In genomic region chr5:96716716-96717115, GRCh38 we compare ENCODE assay signal across 23 cellular contexts. TPM values are rescaled to one million over a fixed set of nuclear protein-coding genes. Genes with fewer than 3 reads are reported as not detected.
DNase-seq lines count a peak whose midpoint lies in the region; ATAC-seq, FAIRE-seq and TF ChIP-seq lines count a peak whose summit lies in the region.
"Had no signal": no experiment of that assay in that cellular context is flagged by ENCODE, and none has a peak within 500 bp of the region (broad histone marks: within the 10 kb centered on the region; RNA-seq: fewer than 3 reads in every experiment).

No MANE protein-coding gene starts in this region.

- H3K27ac ChIP-seq in K562 (ENCODE audit: extremely low read depth, low read depth, low read length), result no peak overlapping the region
- H3K27ac ChIP-seq: colonic mucosa, HL-60, WERI-Rb-1 had no signal

- in situ Hi-C loops in K562 (cut with MboI), result no loop called here

- CTCF ChIA-PET in K562 (lab: Yijun Ruan, JAX; ENCODE audit: low intra/inter-chr PET ratio), result no interaction called here

- H3K4me3 Mint-ChIP-seq in natural killer cell, result no peak overlapping the region
- H3K4me3 Mint-ChIP-seq: activated CD4-positive, alpha-beta memory T cell treated with anti-CD3 and anti-CD28 coated beads for 36 hours; endodermal cell had no signal

- no peak for FAIRE-seq in K562 (lab: Jason Lieb, UNC)
- FAIRE-seq: HepG2 had no signal

- peak overlapping the region; percentile 1; the same call in 1 of the 2 replicates for H3K4me2 ChIP-seq in K562 (ENCODE audit: insufficient read depth, low read length)

- no peaks in the 10 kb centered on the region for H3K9me3 Mint-ChIP-seq in natural killer cell
- peaks cover 0 to 4% of the 10 kb centered on the region in 2 donors for H3K9me3 Mint-ChIP-seq in activated naive CD4-positive, alpha-beta T cell treated with anti-CD3 and anti-CD28 coated beads, Interleukin-2, amount 50 U/mL, for 72 hours
- H3K9me3 Mint-ChIP-seq: activated CD4-positive, alpha-beta memory T cell treated with anti-CD3 and anti-CD28 coated beads for 36 hours; endodermal cell had no signal

- H3K79me2 ChIP-seq in K562 (ENCODE audit: control insufficient read depth, insufficient read depth, low read length), result peaks cover 37% of the 10 kb centered on the region

- no peaks in the 10 kb centered on the region for H3K9me3 ChIP-seq in K562 (replicated peaks; ENCODE audit: control insufficient read depth, insufficient read depth, low read depth, low read length)
- H3K9me3 ChIP-seq: adrenal gland, colonic mucosa had no signal

- ATAC-seq in K562 (no peak), natural killer cell (no peak), HG03196 (IDR thresholded peaks at IDR 0.05; ENCODE audit: unreplicated experiment) (no peak)
- no peak for ATAC-seq in activated naive CD4-positive, alpha-beta T cell treated with anti-CD3 and anti-CD28 coated beads, Interleukin-2, amount 50 U/mL, for 72 hours
- ATAC-seq: HepG2, left ventricle myocardium superior, SK-N-SH treated with all-trans-retinoic acid at 6 μM for 48 hours had no signal

- H3K9ac ChIP-seq in K562 (ENCODE audit: insufficient read depth in 1 of 2, low read depth in 2 of 2, low read length in 2 of 2), result no peak overlapping the region

- peaks cover 65 to 68% of the 10 kb centered on the region in 2 donors for H3K4me1 Mint-ChIP-seq in natural killer cell

- TF ChIP-seq EP300 in K562 (IDR thresholded peaks at IDR 0.05; ENCODE audit: low read length), result no peak

- H3K36me3 ChIP-seq in K562 (ENCODE audit: control insufficient read depth, insufficient read depth, low read length), result no peaks in the 10 kb centered on the region
- H3K36me3 ChIP-seq: adrenal gland, colonic mucosa, WERI-Rb-1 had no signal

- H3K4me1 ChIP-seq in K562 (replicated peaks in 1 of 2; ENCODE audit: control insufficient read depth in 2 of 2, insufficient read depth in 2 of 2, low read length in 2 of 2), result peaks cover 0 to 34% of the 10 kb centered on the region in 2 experiments; a peak in 4 of 5 replicates

- TF ChIP-seq CTCF in K562 (IDR thresholded peaks at IDR 0.05 in 2 of 3, conservative IDR thresholded peaks at IDR 0.05 in 1 of 3; ENCODE audit: insufficient read depth in 2 of 3, low read depth in 1 of 3, low read length in 3 of 3), result no peak
- no peak for TF ChIP-seq CTCF in natural killer cell (IDR thresholded peaks at IDR 0.05)

- no peaks in the 10 kb centered on the region; the same call in 1 of the 2 replicates for H4K20me1 ChIP-seq in K562 (replicated peaks; ENCODE audit: control insufficient read depth, insufficient read depth, low read length)

- H3K36me3 Mint-ChIP-seq in natural killer cell, result no peaks in the 10 kb centered on the region
- H3K36me3 Mint-ChIP-seq in activated naive CD4-positive, alpha-beta T cell treated with anti-CD3 and anti-CD28 coated beads, Interleukin-2, amount 50 U/mL, for 72 hours, result no peaks in the 10 kb centered on the region

- DNase-seq in COR-L47 (lab: John Stamatoyannopoulos, UW), result peak; percentile 26
- peak; percentile 50 for DNase-seq in DMS79 treated with DMSO at 0.1 percent for 48 hours (lab: John Stamatoyannopoulos, UW)
- no peak for DNase-seq in K562 (ENCODE audit: extremely low read depth in 1 of 4, low spot score in 3 of 4)
- no peak for DNase-seq in natural killer cell
- DNase-seq in activated naive CD4-positive, alpha-beta T cell treated with anti-CD3 and anti-CD28 coated beads, Interleukin-2, amount 50 U/mL, for 72 hours (ENCODE audit: low spot score in 2 of 2), result no peak
- no peak for DNase-seq in activated CD4-positive, alpha-beta T cell treated with anti-CD3 and anti-CD28 coated beads, Interleukin-2, amount 50 U/mL, for 48 hours
- DNase-seq: activated CD4-positive, alpha-beta memory T cell treated with anti-CD3 and anti-CD28 coated beads for 36 hours; adrenal gland; colonic mucosa; endodermal cell; glutamatergic neuron; GOT3; left ventricle myocardium superior; NCI-H1105; NCI-H2107; NCI-H510A treated with DMSO at 0.1 percent for 48 hours; RPMI8226; WERI-Rb-1 had no signal

- no peak overlapping the region for H2AFZ ChIP-seq in K562 (ENCODE audit: low read depth, low read length)

- no peaks in the 10 kb centered on the region for H3K9me1 ChIP-seq in K562 (ENCODE audit: control insufficient read depth, insufficient read depth, low read length)

- no peaks in the 10 kb centered on the region for H3K27me3 ChIP-seq in K562 (ENCODE audit: control insufficient read depth in 2 of 2, insufficient read depth in 2 of 2, low read length in 2 of 2)
- H3K27me3 ChIP-seq: adrenal gland, colonic mucosa had no signal

- no peak overlapping the region for H3K4me3 ChIP-seq in K562
- H3K4me3 ChIP-seq: adrenal gland, colonic mucosa, skin epidermis had no signal

- TF ChIP-seq POLR2A in K562 (conservative IDR thresholded peaks at IDR 0.05), result no peak

- intact Hi-C loops in K562 (cut with micrococcal nuclease) (loop anchor here (2.0 kb wide), 1 partner anchor 26 kb away; no protein-coding TSS in a partner anchor), natural killer cell (cut with micrococcal nuclease) (no loop called here)

- no peak for TF ChIP-seq RAD21 in K562 (CRISPR knock-in tag; conservative IDR thresholded peaks at IDR 0.05 in 1 of 2, IDR thresholded peaks at IDR 0.05 in 1 of 2)

- 8% methylated on average over 2 of the region's 2 CpGs for WGBS in K562 (ENCODE audit: insufficient coverage, low coverage, missing lambda C conversion rate)

- no peaks in the 10 kb centered on the region for H3K27me3 Mint-ChIP-seq in natural killer cell (ENCODE audit: low read depth in 2 of 2)
- H3K27me3 Mint-ChIP-seq: activated CD4-positive, alpha-beta memory T cell treated with anti-CD3 and anti-CD28 coated beads for 36 hours had no signal

- POLR2A ChIA-PET in K562 (lab: Yijun Ruan, JAX), result interaction anchor here (0.6 to 1.6 kb wide), 3 partner anchors 9 to 96 kb away, joined by 3 to 6 read pairs (median 6); no protein-coding TSS in a partner anchor

- BruUV-seq in K562 (replicated peaks; lab: Mats Ljungman, UMichigan), result no TSS peak

- H3K27ac Mint-ChIP-seq in natural killer cell, result peak overlapping the region; percentile 74 to 89
- H3K27ac Mint-ChIP-seq in activated naive CD4-positive, alpha-beta T cell treated with anti-CD3 and anti-CD28 coated beads, Interleukin-2, amount 50 U/mL, for 72 hours, result no peak overlapping the region
- H3K27ac Mint-ChIP-seq: activated CD4-positive, alpha-beta memory T cell treated with anti-CD3 and anti-CD28 coated beads for 36 hours; endodermal cell had no signal

TF ChIP-seq in K562, 482 proteins besides CTCF, POLR2A, EP300 and RAD21:
- TF ChIP-seq ZBTB34 (CRISPR knock-in tag; IDR thresholded peaks at IDR 0.05) (no peak), CBFA2T3 (IDR thresholded peaks at IDR 0.05) (peak; percentile 14; the same call in 1 of the 2 replicates), MYC (IDR thresholded peaks at IDR 0.05; ENCODE audit: low read depth, low read length) (no peak), MYC (CRISPR knock-in tag; IDR thresholded peaks at IDR 0.05; ENCODE audit: borderline replicate concordance, low read depth) (no peak)

RNA-seq across cellular contexts. Expression of gene CAST, which starts 54.5 kb away (rescaled TPM):
- total RNA-seq in K562 (2011; cell fraction: chromatin; rRNA removed; ENCODE audit: low replicate concordance), result 41.2 and 98.5 TPM in 2 replicates
- total RNA-seq in K562 (2011; cell fraction: nucleolus; rRNA removed), result 21.7 and 26.8 TPM in 2 replicates
- total RNA-seq in K562 (2011; cell fraction: nucleoplasm; rRNA removed), result 49.9 and 78.0 TPM in 2 replicates
- total RNA-seq in K562 (2014; rRNA removed), result 86.1 TPM in 2 replicates
- total RNA-seq in K562 (2014; rRNA removed; fragmentation: Illumina TruSeq; extraction: Trizol), result 103 and 125 TPM in 2 replicates
- 107 and 118 TPM in 2 replicates for total RNA-seq in K562 (2015; rRNA removed; fragmentation: Illumina TruSeq; extraction: Trizol)
- 75.2 and 78.8 TPM in 2 replicates for total RNA-seq in K562 (2021)
- 47.4 and 63.5 TPM in 2 replicates for polyA plus RNA-seq in K562 (2011; rRNA removed)
- polyA plus RNA-seq in K562 (2011; cell fraction: cytosol; rRNA removed), result 17.9 and 29.6 TPM in 2 replicates
- 46.8 and 58.1 TPM in 2 replicates for polyA plus RNA-seq in K562 (2011; cell fraction: nucleus; rRNA removed)
- polyA plus RNA-seq in K562 (2012), result 65.8 and 74.4 TPM in 2 replicates
- 116 and 136 TPM in 2 replicates for polyA plus RNA-seq in K562 (2014; fragmentation: Illumina TruSeq; extraction: Trizol)
- polyA plus RNA-seq in K562 (2014; fragmentation: Nextera tagmentation; extraction: Ambion mirVana), result 10 to 100 TPM; 55.5 to 84.8 TPM
- 55.3 and 91.0 TPM in 2 replicates for polyA plus RNA-seq in K562 (2014; rRNA removed)
- polyA minus RNA-seq in K562 (2011; rRNA and poly(A)+ RNA removed), result 94.4 and 97.4 TPM in 2 replicates
- polyA minus RNA-seq in K562 (2011; cell fraction: cytosol; rRNA and poly(A)+ RNA removed), result 44.8 and 56.5 TPM in 2 replicates
- 51.8 and 95.7 TPM in 2 replicates for polyA minus RNA-seq in K562 (2011; cell fraction: nucleus; rRNA and poly(A)+ RNA removed)
- total RNA-seq in natural killer cell, result 100 to 1,000 TPM; 364 to 414 (median 376) TPM
- 100 to 1,000 TPM in 1 of 2 donors, 10 to 100 TPM in 1; 97.5 to 169 TPM for total RNA-seq in activated naive CD4-positive, alpha-beta T cell treated with anti-CD3 and anti-CD28 coated beads, Interleukin-2, amount 50 U/mL, for 72 hours

Comparison
In these comparisons a context has a peak if more than half of its experiments do, and no peak if none do; other contexts are left out.
1. DNase-seq: peak in COR-L47 (single experiment) and DMS79 treated with DMSO at 0.1 percent for 48 hours (single experiment); none in K562 (0 of 4), natural killer cell (single experiment), activated naive CD4-positive, alpha-beta T cell treated with anti-CD3 and anti-CD28 coated beads, Interleukin-2, amount 50 U/mL, for 72 hours (0 of 2) and activated CD4-positive, alpha-beta T cell treated with anti-CD3 and anti-CD28 coated beads, Interleukin-2, amount 50 U/mL, for 48 hours (0 of 2).
2. H3K27ac Mint-ChIP-seq: peak in natural killer cell (2 of 2); none in activated naive CD4-positive, alpha-beta T cell treated with anti-CD3 and anti-CD28 coated beads, Interleukin-2, amount 50 U/mL, for 72 hours (0 of 2).